ENCODE assay signal across 11 cellular contexts in the genomic region with DNA sequence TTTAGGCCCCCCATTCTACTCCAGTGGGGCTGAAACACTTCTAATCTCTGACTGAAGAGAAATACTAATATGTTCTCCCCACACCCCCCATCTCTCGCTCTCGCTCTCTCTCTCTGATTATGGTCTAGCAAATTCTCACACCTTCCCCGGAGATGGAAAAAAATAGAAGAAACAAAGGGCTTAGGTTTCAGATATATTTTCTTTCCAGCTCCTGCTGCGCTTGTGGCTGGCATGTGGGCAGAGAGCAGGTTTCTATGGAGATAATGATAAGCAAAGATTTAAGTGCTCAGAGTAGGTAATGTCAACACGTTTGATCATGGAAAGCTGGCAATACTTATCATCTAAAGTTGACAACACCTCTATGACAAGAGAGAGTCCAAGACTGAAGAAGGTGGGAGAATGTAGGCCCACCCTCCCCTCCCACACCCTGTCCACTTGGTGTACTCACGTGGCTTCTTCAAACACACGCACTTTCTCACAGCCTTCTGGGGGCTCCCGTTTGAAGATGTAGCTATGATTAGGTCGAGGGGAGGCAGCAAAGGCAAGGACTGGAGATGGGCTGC. TPM values are rescaled to one million over a fixed set of nuclear protein-coding genes. Genes with fewer than 3 reads are reported as not detected.
DNase-seq lines count a peak whose midpoint lies in the region; ATAC-seq and TF ChIP-seq lines count a peak whose summit lies in the region.
"Had no signal": no experiment of that assay in that cellular context is flagged by ENCODE, and none has a peak within 500 bp of the region (broad histone marks: within the 10 kb centered on the region; RNA-seq: fewer than 3 reads in every experiment).

No MANE protein-coding gene starts in this region.

- H3K4me3 ChIP-seq in KMS-11 (IDR thresholded peaks at IDR 0.05; ENCODE audit: insufficient read depth, low read depth, low read length) (no peak overlapping the region), body of pancreas (no peak overlapping the region), brain microvascular endothelial cell (ENCODE audit: low read depth, low read length) (no peak overlapping the region)
- H3K4me3 ChIP-seq: sigmoid colon had no signal

- H3K36me3 ChIP-seq in KMS-11 (ENCODE audit: insufficient read depth) (peaks cover 27% of the 10 kb centered on the region; the same call in 1 of the 2 replicates), body of pancreas (replicated peaks in 1 of 2; ENCODE audit: insufficient read depth in 1 of 2, low read depth in 2 of 2) (peaks cover 0 to 9% of the 10 kb centered on the region in 2 donors), brain microvascular endothelial cell (replicated peaks) (no peaks in the 10 kb centered on the region)

- H3K27me3 Mint-ChIP-seq in mesothelial cell of epicardium (ENCODE audit: low read depth) (no peaks in the 10 kb centered on the region), HFFc6 (ENCODE audit: insufficient read depth) (peaks cover 24% of the 10 kb centered on the region)

- no peaks in the 10 kb centered on the region for H3K79me2 ChIP-seq in KMS-11 (ENCODE audit: insufficient read depth, low read depth)

- H3K27ac ChIP-seq in KMS-11 (peak overlapping the region; percentile 13; the same call in 1 of the 2 replicates), body of pancreas (peak overlapping the region in 3 of 4 donors; percentile 22 to 65 (median 51)), brain microvascular endothelial cell (no peak overlapping the region)

- H4K20me1 ChIP-seq in KMS-11 (ENCODE audit: insufficient read depth), result no peaks in the 10 kb centered on the region

- 25 to 29% methylated on average over 9 of the region's 9 CpGs for WGBS in body of pancreas, 2 donors

- peak; percentile 75 for ATAC-seq in body of pancreas
- ATAC-seq: SK-N-SH treated with all-trans-retinoic acid at 6 μM for 48 hours had no signal

- H3K9ac ChIP-seq in KMS-11, result no peak overlapping the region

- TF ChIP-seq CTCF in KMS-11 (conservative IDR thresholded peaks at IDR 0.05; ENCODE audit: low read depth, low read length) (no peak), body of pancreas (IDR thresholded peaks at IDR 0.05) (no peak), mesothelial cell of epicardium (IDR thresholded peaks at IDR 0.05; ENCODE audit: unreplicated experiment) (no peak), HFFc6 (IDR thresholded peaks at IDR 0.05) (no peak), brain microvascular endothelial cell (IDR thresholded peaks at IDR 0.05; ENCODE audit: low read depth, low read length, missing control alignments) (no peak)

- H3K4me2 ChIP-seq in KMS-11, result no peak overlapping the region

- no peak overlapping the region for H3K4me3 Mint-ChIP-seq in mesothelial cell of epicardium
- H3K4me3 Mint-ChIP-seq in HFFc6, result no peak overlapping the region

- peak; percentile 39 to 50 for DNase-seq in activated CD4-positive, alpha-beta T cell treated with anti-CD3 and anti-CD28 coated beads for 4 hours
- peak in 2 of 4 donors; percentile 34 to 47 for DNase-seq in body of pancreas
- DNase-seq in stimulated activated CD4-positive, alpha-beta T cell treated with anti-CD3 and anti-CD28 coated beads, Interleukin-1b, Interleukin-23, amount 100 ng/mL, for 48 hours, result peak; percentile 32
- DNase-seq in mesothelial cell of epicardium (ENCODE audit: low spot score in 2 of 2, unreplicated experiment in 2 of 2), result no peak
- no peak for DNase-seq in HFFc6
- DNase-seq in NCI-H82 treated with DMSO at 0.1 percent for 48 hours (lab: John Stamatoyannopoulos, UW; ENCODE audit: unreplicated experiment), result no peak
- DNase-seq in brain microvascular endothelial cell, result no peak
- DNase-seq: DMS79 treated with DMSO at 0.1 percent for 48 hours, sigmoid colon had no signal

- intact Hi-C loops in body of pancreas (cut with DNase I), result loop anchor here (5.0 kb wide), 1 partner anchor 62 kb away; no protein-coding TSS in a partner anchor

- in situ Hi-C loops in brain microvascular endothelial cell (cut with HindIII; ENCODE audit: low pct_ligation_motif_present, low sequenced_read_pairs), result no loop called here

- H3K36me3 Mint-ChIP-seq in mesothelial cell of epicardium (peaks cover 25% of the 10 kb centered on the region), HFFc6 (ENCODE audit: low read depth) (no peaks in the 10 kb centered on the region)

- H3K9me3 Mint-ChIP-seq in mesothelial cell of epicardium (no peaks in the 10 kb centered on the region), HFFc6 (no peaks in the 10 kb centered on the region)

- no peak overlapping the region for H2AFZ ChIP-seq in KMS-11 (ENCODE audit: low read depth)

- H3K9me3 ChIP-seq in body of pancreas, result no peaks in the 10 kb centered on the region
- H3K9me3 ChIP-seq: sigmoid colon had no signal

- H3K27me3 ChIP-seq in KMS-11 (ENCODE audit: insufficient read depth, low read depth) (no peaks in the 10 kb centered on the region), body of pancreas (no peaks in the 10 kb centered on the region), brain microvascular endothelial cell (replicated peaks) (no peaks in the 10 kb centered on the region)
- H3K27me3 ChIP-seq: sigmoid colon had no signal

- H3K4me1 ChIP-seq in KMS-11 (ENCODE audit: low read depth, poor library complexity, severe bottlenecking) (no peaks in the 10 kb centered on the region), body of pancreas (peaks cover 33% of the 10 kb centered on the region)

- no peak for TF ChIP-seq POLR2A in body of pancreas (IDR thresholded peaks at IDR 0.05)

- H3K27ac Mint-ChIP-seq in mesothelial cell of epicardium, result no peak overlapping the region
- H3K27ac Mint-ChIP-seq in HFFc6, result no peak overlapping the region

- H3K4me1 Mint-ChIP-seq in mesothelial cell of epicardium, result no peaks in the 10 kb centered on the region
- no peaks in the 10 kb centered on the region for H3K4me1 Mint-ChIP-seq in HFFc6 (ENCODE audit: low read depth)

RNA-seq across cellular contexts. Expression of a gene that starts 8.0 kb away (rescaled TPM):
- total RNA-seq in body of pancreas (10 to 100 TPM; 30.3 to 36.6 TPM), mesothelial cell of epicardium (67.7 to 69.2 TPM (median 69.2 TPM) in 3 replicates)
- 100 to 1,000 TPM in 2 of 6 experiments, 10 to 100 TPM in 4; 78.2 to 117 (median 88.4) TPM for total RNA-seq in HFFc6 (2021; fragmentation: NEBNext Ultra II Directional; extraction: Animal tissue kit (Norgen Biotek cat#: 25700))

RNA-seq across cellular contexts. Expression of a gene that starts 37.9 kb away (rescaled TPM):
- total RNA-seq in body of pancreas (10 to 100 TPM; 42.3 to 57.4 TPM), mesothelial cell of epicardium (60.8 to 63.5 TPM (median 62.8 TPM) in 3 replicates)
- total RNA-seq in HFFc6 (2021; fragmentation: NEBNext Ultra II Directional; extraction: Animal tissue kit (Norgen Biotek cat#: 25700)), result 10 to 100 TPM; 53.2 to 60.6 (median 55.6) TPM

RNA-seq across cellular contexts. Expression of a gene that starts 48.1 kb away (rescaled TPM):
- 10 to 100 TPM in 1 of 2 donors, 1 to 10 TPM in 1; 4.3 to 11.7 TPM for total RNA-seq in body of pancreas
- total RNA-seq in mesothelial cell of epicardium, result 15.7 to 16.5 TPM (median 16.1 TPM) in 3 replicates
- 1 to 10 TPM in 1 of 6 experiments, under 1 TPM in 5; 0.23 to 1.1 (median 0.57) TPM for total RNA-seq in HFFc6 (2021; fragmentation: NEBNext Ultra II Directional; extraction: Animal tissue kit (Norgen Biotek cat#: 25700))

Comparison
In these comparisons a context has a peak if more than half of its experiments do, and no peak if none do; other contexts are left out.
1. DNase-seq: peak in activated CD4-positive, alpha-beta T cell treated with anti-CD3 and anti-CD28 coated beads for 4 hours (2 of 2) and stimulated activated CD4-positive, alpha-beta T cell treated with anti-CD3 and anti-CD28 coated beads, Interleukin-1b, Interleukin-23, amount 100 ng/mL, for 48 hours (single experiment); none in mesothelial cell of epicardium (0 of 2), HFFc6 (single experiment), NCI-H82 treated with DMSO at 0.1 percent for 48 hours (single experiment) and brain microvascular endothelial cell (single experiment).